In the genomic region with DNA sequence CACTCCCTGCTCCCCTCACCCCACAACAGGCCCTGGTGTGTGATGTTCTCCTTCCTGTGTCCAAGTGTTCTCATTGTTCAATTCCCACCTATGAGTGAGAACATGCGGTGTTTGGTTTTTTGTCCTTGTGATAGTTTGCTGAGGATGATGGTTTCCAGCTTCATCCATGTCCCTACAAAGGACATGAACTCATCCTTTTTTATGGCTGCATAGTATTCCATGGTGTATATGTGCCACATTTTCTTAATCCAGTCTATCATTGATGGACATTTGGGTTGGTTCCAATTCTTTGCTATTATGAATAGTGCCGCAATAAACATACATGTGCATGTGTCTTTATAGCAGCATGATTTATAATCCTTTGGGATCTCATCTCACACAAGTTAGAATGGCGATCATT, we compare ENCODE assay signal across 1 cellular context.
TF ChIP-seq lines count a peak whose summit lies in the region.
"Not testable (repeated sequence)": the region's sequence is repeated elsewhere in the genome, so short reads cannot be mapped to it uniquely, and the experiment has no call there.

No MANE protein-coding gene starts in this region.

- H3K27ac ChIP-seq in HEK293 (ENCODE audit: extremely low read depth, low read depth, low read length): not testable (repeated sequence)

- not testable (repeated sequence) for H3K4me1 ChIP-seq in HEK293 (ENCODE audit: control insufficient read depth, insufficient read depth, low read length)

- TF ChIP-seq CTCF in HEK293 (tag by site-specific recombination; IDR thresholded peaks at IDR 0.05): not testable (repeated sequence)

- not testable (repeated sequence) for H3K9me3 ChIP-seq in HEK293 (ENCODE audit: control insufficient read depth, insufficient read depth, low read depth, low read length)

- CTCF ChIA-PET in HEK293 (lab: Yijun Ruan, JAX): not testable (repeated sequence)

- H3K36me3 ChIP-seq in HEK293 (ENCODE audit: control insufficient read depth in 2 of 2, insufficient read depth in 1 of 2, low read length in 2 of 2): not testable (repeated sequence)

- POLR2A ChIA-PET in HEK293 (lab: Yijun Ruan, JAX): not testable (repeated sequence)

- not testable (repeated sequence) for H3K4me3 ChIP-seq in HEK293 (ENCODE audit: low read depth, low read length)

TF ChIP-seq in HEK293, 187 proteins besides CTCF, POLR2A, EP300 and RAD21:
- TF ChIP-seq ZNF580 (tag by site-specific recombination; IDR thresholded peaks at IDR 0.05) (peak; percentile 46; the same call in 1 of the 2 replicates), ZNF146 (tag by site-specific recombination; IDR thresholded peaks at IDR 0.05) (peak; percentile 96), ZSCAN5A (tag by site-specific recombination; IDR thresholded peaks at IDR 0.05) (0 out of 2 replicates have a peak, but pooled peaks have one; percentile 25)
